In genomic region chr3:51929420-51930003, GRCh38 we compare ENCODE assay signal across 17 cellular contexts. TPM values are rescaled to one million over a fixed set of nuclear protein-coding genes. Genes with fewer than 3 reads are reported as not detected.
A peak's percentile ranks its signal among the peaks of the same experiment; 100 is the strongest.
DNase-seq lines count a peak whose midpoint lies in the region; ATAC-seq and TF ChIP-seq lines count a peak whose summit lies in the region.
"Had no signal": no experiment of that assay in that cellular context is flagged by ENCODE, and none has a peak within 500 bp of the region (broad histone marks: within the 10 kb centered on the region; RNA-seq: fewer than 3 reads in every experiment).

No MANE protein-coding gene starts in this region.

- H3K4me3 ChIP-seq in PC-3 (ENCODE audit: low read length), result no peak overlapping the region
- H3K4me3 ChIP-seq: heart left ventricle, SK-N-MC, vagina had no signal

- no peak overlapping the region for H3K9ac ChIP-seq in PC-3 (ENCODE audit: low read length)

- no peaks in the 10 kb centered on the region for H3K9me2 ChIP-seq in PC-3 (replicated peaks; ENCODE audit: low read length)

- TF ChIP-seq CTCF in GM10248 (IDR thresholded peaks at IDR 0.05; ENCODE audit: control extremely low read depth, extremely low read depth, low read depth, missing control alignments) (no peak), PC-3 (conservative IDR thresholded peaks at IDR 0.05; ENCODE audit: low read depth, low read length) (no peak)

- no peaks in the 10 kb centered on the region for H3F3A ChIP-seq in PC-3 (ENCODE audit: low read length, unreplicated experiment)

- H3K79me2 ChIP-seq in PC-3 (ENCODE audit: low read length), result no peaks in the 10 kb centered on the region

- H4K20me1 ChIP-seq in PC-3 (ENCODE audit: low read length), result no peaks in the 10 kb centered on the region

- no peak overlapping the region for H3K27ac ChIP-seq in PC-3 (ENCODE audit: low read length)
- H3K27ac ChIP-seq: heart left ventricle, SK-N-MC, vagina had no signal

- intact Hi-C loops in PC-3 (cut with micrococcal nuclease), result no loop called here

- no peaks in the 10 kb centered on the region for H3K9me3 ChIP-seq in PC-3 (ENCODE audit: low read length)
- H3K9me3 ChIP-seq: heart left ventricle, vagina had no signal

- peak; percentile 16 for DNase-seq in A172 (ENCODE audit: low spot score)
- peak; percentile 20 for DNase-seq in GM10248 (ENCODE audit: extremely low spot score)
- peak; percentile 27 for DNase-seq in PC-3
- DNase-seq in iPS DF 4.7 (ENCODE audit: extremely low read depth, low spot score), result peak; percentile 19
- DNase-seq in T-helper 1 cell, result no peak
- no peak for DNase-seq in NCI-H2107 (lab: John Stamatoyannopoulos, UW)
- DNase-seq in HEK293T (ENCODE audit: extremely low spot score), result no peak
- DNase-seq in midbrain (lab: John Stamatoyannopoulos, UW), result no peak
- DNase-seq: activated CD4-positive, alpha-beta T cell treated with anti-CD3 and anti-CD28 coated beads for 1 hour; GDM1; heart left ventricle; NCI-H1092; NCI-H524 had no signal

- no peaks in the 10 kb centered on the region for H3K4me1 ChIP-seq in PC-3 (ENCODE audit: insufficient read depth, low read length)
- H3K4me1 ChIP-seq: heart left ventricle, vagina had no signal

- POLR2A ChIA-PET in GM10248 (lab: Yijun Ruan, JAX) (interaction anchor here (0.6 kb wide), 1 partner anchor 17 kb away, joined by 3 read pairs; no protein-coding TSS in a partner anchor), PC-3 (lab: Charles Lee; ENCODE audit: unreplicated experiment) (no interaction called here), HEK293T (lab: Yijun Ruan, JAX) (no interaction called here)

- H3K36me3 ChIP-seq in PC-3 (ENCODE audit: low read depth, low read length), result peaks cover 19% of the 10 kb centered on the region

- no peak overlapping the region for H3K4me2 ChIP-seq in PC-3 (ENCODE audit: low read length)

- CTCF ChIA-PET in GM10248 (lab: Yijun Ruan, JAX) (interaction anchor here (1.8 kb wide), 1 partner anchor 12 kb away, joined by 4 read pairs; the partner anchor contains the start of gene RRP9), PC-3 (lab: Charles Lee) (no interaction called here), HEK293T (lab: Yijun Ruan, JAX) (no interaction called here)

- H3K27me3 ChIP-seq in PC-3 (ENCODE audit: low read length), result no peaks in the 10 kb centered on the region
- H3K27me3 ChIP-seq: heart left ventricle, vagina had no signal

- ATAC-seq in PC-3, result peak; percentile 21; the same call in 1 of the 2 replicates
- ATAC-seq: activated T-helper 17 cell treated with anti-CD3 and anti-CD28 coated beads, Interleukin-2, amount 50 U/mL, for 72 hours had no signal

- H2AFZ ChIP-seq in PC-3 (ENCODE audit: low read length), result no peak overlapping the region

- BruUV-seq in PC-3 (replicated peaks; lab: Mats Ljungman, UMichigan), result no TSS peak

TF ChIP-seq in HEK293T, 16 proteins besides CTCF, POLR2A, EP300 and RAD21:
- TF ChIP-seq ELF4 (IDR thresholded peaks at IDR 0.05) (no peak), FOXK2 (IDR thresholded peaks at IDR 0.05) (no peak), CTBP1 (IDR thresholded peaks at IDR 0.05; ENCODE audit: borderline replicate concordance) (no peak), SP1 (IDR thresholded peaks at IDR 0.05) (no peak), BHLHE40 (IDR thresholded peaks at IDR 0.05; ENCODE audit: borderline replicate concordance) (no peak), TARDBP (IDR thresholded peaks at IDR 0.05) (no peak), ZNF384 (IDR thresholded peaks at IDR 0.05) (no peak), SUZ12 (IDR thresholded peaks at IDR 0.05) (no peak), HDGF (IDR thresholded peaks at IDR 0.05; ENCODE audit: borderline replicate concordance) (no peak), L3MBTL2 (conservative IDR thresholded peaks at IDR 0.05) (no peak)

RNA-seq across cellular contexts. Expression of gene RRP9, which starts 12.2 kb away (rescaled TPM):
- 48.7 and 51.4 TPM in 2 replicates for total RNA-seq in A172 (2014; rRNA removed; shearing (Covaris generic))
- 95.0 and 112 TPM in 2 replicates for total RNA-seq in PC-3 (2014; rRNA removed)

RNA-seq across cellular contexts. Expression of gene PARP3, which starts 12.7 kb away (rescaled TPM):
- 41.4 and 45.4 TPM in 2 replicates for total RNA-seq in A172 (2014; rRNA removed; shearing (Covaris generic))
- 19.3 and 30.5 TPM in 2 replicates for total RNA-seq in PC-3 (2014; rRNA removed)

RNA-seq across cellular contexts. Expression of gene GPR62, which starts 25.7 kb away (rescaled TPM):
- not detected in 2 replicates for total RNA-seq in A172 (2014; rRNA removed; shearing (Covaris generic))
- not detected in 2 replicates for total RNA-seq in PC-3 (2014; rRNA removed)
- total RNA-seq: activated T-helper 17 cell treated with anti-CD3 and anti-CD28 coated beads, Interleukin-2, amount 50 U/mL, for 72 hours; B cell; vagina had no signal

RNA-seq across cellular contexts. Expression of gene IQCF1, which starts 26.4 kb away (rescaled TPM):
- total RNA-seq in A172 (2014; rRNA removed; shearing (Covaris generic)), result not detected in 2 replicates
- 0.22 TPM in 1 of 2 replicates, not detected in the other for total RNA-seq in PC-3 (2014; rRNA removed)
- total RNA-seq: B cell, heart left ventricle, vagina had no signal

RNA-seq across cellular contexts. Expression of gene PCBP4, which starts 37.7 kb away (rescaled TPM):
- total RNA-seq in A172 (2014; rRNA removed; shearing (Covaris generic)), result 99.7 and 107 TPM in 2 replicates
- 45.8 and 59.1 TPM in 2 replicates for total RNA-seq in PC-3 (2014; rRNA removed)

Comparison
In these comparisons a context has a peak if more than half of its experiments do, and no peak if none do; other contexts are left out.
1. DNase-seq: peak in A172 (single experiment), GM10248 (single experiment), PC-3 (single experiment) and iPS DF 4.7 (single experiment); none in T-helper 1 cell (0 of 5), NCI-H2107 (single experiment), HEK293T (single experiment) and midbrain (single experiment).